In genomic region chr9:92749934-92750315, GRCh38 we compare ENCODE assay signal across 2 cellular contexts.
TF ChIP-seq lines count a peak whose summit lies in the region.

No MANE protein-coding gene starts in this region.

TF ChIP-seq in SK-N-SH, 30 proteins besides CTCF, POLR2A, EP300 and RAD21 (continued from another document):
- TF ChIP-seq, protein P1, sequence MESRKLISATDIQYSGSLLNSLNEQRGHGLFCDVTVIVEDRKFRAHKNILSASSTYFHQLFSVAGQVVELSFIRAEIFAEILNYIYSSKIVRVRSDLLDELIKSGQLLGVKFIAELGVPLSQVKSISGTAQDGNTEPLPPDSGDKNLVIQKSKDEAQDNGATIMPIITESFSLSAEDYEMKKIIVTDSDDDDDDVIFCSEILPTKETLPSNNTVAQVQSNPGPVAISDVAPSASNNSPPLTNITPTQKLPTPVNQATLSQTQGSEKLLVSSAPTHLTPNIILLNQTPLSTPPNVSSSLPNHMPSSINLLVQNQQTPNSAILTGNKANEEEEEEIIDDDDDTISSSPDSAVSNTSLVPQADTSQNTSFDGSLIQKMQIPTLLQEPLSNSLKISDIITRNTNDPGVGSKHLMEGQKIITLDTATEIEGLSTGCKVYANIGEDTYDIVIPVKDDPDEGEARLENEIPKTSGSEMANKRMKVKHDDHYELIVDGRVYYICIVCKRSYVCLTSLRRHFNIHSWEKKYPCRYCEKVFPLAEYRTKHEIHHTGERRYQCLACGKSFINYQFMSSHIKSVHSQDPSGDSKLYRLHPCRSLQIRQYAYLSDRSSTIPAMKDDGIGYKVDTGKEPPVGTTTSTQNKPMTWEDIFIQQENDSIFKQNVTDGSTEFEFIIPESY (IDR thresholded peaks at IDR 0.05; ENCODE audit: borderline replicate concordance, low read depth) = no peak
- TF ChIP-seq ELF1 (IDR thresholded peaks at IDR 0.05) = no peak

TF ChIP-seq in SK-N-SH treated with all-trans-retinoic acid at 6 μM for 48 hours, 23 proteins besides CTCF, POLR2A, EP300 and RAD21 (continued from another document):
- TF ChIP-seq, protein P2, sequence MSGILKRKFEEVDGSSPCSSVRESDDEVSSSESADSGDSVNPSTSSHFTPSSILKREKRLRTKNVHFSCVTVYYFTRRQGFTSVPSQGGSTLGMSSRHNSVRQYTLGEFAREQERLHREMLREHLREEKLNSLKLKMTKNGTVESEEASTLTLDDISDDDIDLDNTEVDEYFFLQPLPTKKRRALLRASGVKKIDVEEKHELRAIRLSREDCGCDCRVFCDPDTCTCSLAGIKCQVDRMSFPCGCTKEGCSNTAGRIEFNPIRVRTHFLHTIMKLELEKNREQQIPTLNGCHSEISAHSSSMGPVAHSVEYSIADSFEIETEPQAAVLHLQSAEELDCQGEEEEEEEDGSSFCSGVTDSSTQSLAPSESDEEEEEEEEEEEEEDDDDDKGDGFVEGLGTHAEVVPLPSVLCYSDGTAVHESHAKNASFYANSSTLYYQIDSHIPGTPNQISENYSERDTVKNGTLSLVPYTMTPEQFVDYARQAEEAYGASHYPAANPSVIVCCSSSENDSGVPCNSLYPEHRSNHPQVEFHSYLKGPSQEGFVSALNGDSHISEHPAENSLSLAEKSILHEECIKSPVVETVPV (CRISPR knock-in tag; IDR thresholded peaks at IDR 0.05) = no peak
- TF ChIP-seq ZFP3 (CRISPR knock-in tag; IDR thresholded peaks at IDR 0.05) (no peak), RARB (CRISPR knock-in tag; IDR thresholded peaks at IDR 0.05) (no peak), ISL1 (CRISPR knock-in tag; IDR thresholded peaks at IDR 0.05) (no peak), TOX (CRISPR knock-in tag; IDR thresholded peaks at IDR 0.05; ENCODE audit: borderline replicate concordance) (no peak), OSR1 (CRISPR knock-in tag; IDR thresholded peaks at IDR 0.05) (no peak), PATZ1 (CRISPR knock-in tag; IDR thresholded peaks at IDR 0.05; ENCODE audit: borderline replicate concordance) (no peak), GLIS3 (CRISPR knock-in tag; IDR thresholded peaks at IDR 0.05) (no peak), ZC3H10 (CRISPR knock-in tag; IDR thresholded peaks at IDR 0.05) (no peak), CSDC2 (CRISPR knock-in tag; IDR thresholded peaks at IDR 0.05) (no peak), TSHZ2 (CRISPR knock-in tag; IDR thresholded peaks at IDR 0.05) (no peak), BACH2 (CRISPR knock-in tag; IDR thresholded peaks at IDR 0.05; ENCODE audit: borderline replicate concordance) (no peak)
- TF ChIP-seq, protein P3, sequence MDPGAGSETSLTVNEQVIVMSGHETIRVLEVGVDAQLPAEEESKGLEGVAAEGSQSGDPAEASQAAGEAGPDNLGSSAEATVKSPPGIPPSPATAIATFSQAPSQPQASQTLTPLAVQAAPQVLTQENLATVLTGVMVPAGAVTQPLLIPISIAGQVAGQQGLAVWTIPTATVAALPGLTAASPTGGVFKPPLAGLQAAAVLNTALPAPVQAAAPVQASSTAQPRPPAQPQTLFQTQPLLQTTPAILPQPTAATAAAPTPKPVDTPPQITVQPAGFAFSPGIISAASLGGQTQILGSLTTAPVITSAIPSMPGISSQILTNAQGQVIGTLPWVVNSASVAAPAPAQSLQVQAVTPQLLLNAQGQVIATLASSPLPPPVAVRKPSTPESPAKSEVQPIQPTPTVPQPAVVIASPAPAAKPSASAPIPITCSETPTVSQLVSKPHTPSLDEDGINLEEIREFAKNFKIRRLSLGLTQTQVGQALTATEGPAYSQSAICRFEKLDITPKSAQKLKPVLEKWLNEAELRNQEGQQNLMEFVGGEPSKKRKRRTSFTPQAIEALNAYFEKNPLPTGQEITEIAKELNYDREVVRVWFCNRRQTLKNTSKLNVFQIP (CRISPR knock-in tag; IDR thresholded peaks at IDR 0.05; ENCODE audit: borderline replicate concordance, low read depth) = no peak
